Comparison of ENCODE assay signal across 9 cellular contexts in genomic region chr4:138910201-138910913, GRCh38.
A peak's percentile ranks its signal among the peaks of the same experiment; 100 is the strongest.
DNase-seq lines count a peak whose midpoint lies in the region; TF ChIP-seq lines count a peak whose summit lies in the region.
"Had no signal": no experiment of that assay in that cellular context is flagged by ENCODE, and none has a peak within 500 bp of the region (broad histone marks: within the 10 kb centered on the region; RNA-seq: fewer than 3 reads in every experiment).

No MANE protein-coding gene starts in this region.

- peak overlapping the region; percentile 82 for H3K27ac ChIP-seq in ectodermal cell (ENCODE audit: insufficient read depth, low read depth, low read length, poor library complexity, severe bottlenecking)

- H3K27ac Mint-ChIP-seq in osteocyte (ENCODE audit: unreplicated experiment): peak overlapping the region; percentile 82

- no peak for TF ChIP-seq CTCF in osteocyte (IDR thresholded peaks at IDR 0.05)

- WGBS in ectodermal cell, 2 experiments: 84% methylated on average over 6 of the region's 6 CpGs

- no peak overlapping the region for H3K4me3 Mint-ChIP-seq in osteocyte (ENCODE audit: unreplicated experiment)
- H3K4me3 Mint-ChIP-seq: central memory CD8-positive, alpha-beta T cell had no signal

- no peaks in the 10 kb centered on the region for H3K9me3 ChIP-seq in ectodermal cell (ENCODE audit: control insufficient read depth, low read length)

- no peaks in the 10 kb centered on the region for H3K27me3 Mint-ChIP-seq in osteocyte (ENCODE audit: unreplicated experiment)
- H3K27me3 Mint-ChIP-seq: central memory CD8-positive, alpha-beta T cell had no signal

- peaks cover 14% of the 10 kb centered on the region for H3K4me1 Mint-ChIP-seq in osteocyte (ENCODE audit: unreplicated experiment)
- H3K4me1 Mint-ChIP-seq: central memory CD8-positive, alpha-beta T cell had no signal

- DNase-seq in Daoy (ENCODE audit: low read depth): peak; percentile 32
- DNase-seq in NCI-H2227 treated with DMSO at 0.1 percent for 48 hours (lab: John Stamatoyannopoulos, UW): peak; percentile 77
- no peak for DNase-seq in osteocyte (ENCODE audit: extremely low spot score, unreplicated experiment)
- DNase-seq in OCI-M2 (lab: John Stamatoyannopoulos, UW; ENCODE audit: unreplicated experiment): no peak
- no peak for DNase-seq in NCI-H446 treated with DMSO at 0.1 percent for 48 hours (lab: John Stamatoyannopoulos, UW)
- DNase-seq in NOMO-1 treated with dmso at 0.1 percent for 144 hours (lab: John Stamatoyannopoulos, UW; ENCODE audit: unreplicated experiment): no peak
- no peak for DNase-seq in cortex of kidney (lab: John Stamatoyannopoulos, UW)

- H3K27me3 ChIP-seq in ectodermal cell (ENCODE audit: control insufficient read depth, insufficient read depth, low read length, poor library complexity, severe bottlenecking): no peaks in the 10 kb centered on the region

- H3K4me1 ChIP-seq in ectodermal cell (ENCODE audit: control insufficient read depth, insufficient read depth, low read length): peaks cover 15% of the 10 kb centered on the region

- no peaks in the 10 kb centered on the region for H3K36me3 Mint-ChIP-seq in osteocyte (ENCODE audit: unreplicated experiment)

- no peaks in the 10 kb centered on the region for H3K9me3 Mint-ChIP-seq in osteocyte (ENCODE audit: unreplicated experiment)
- H3K9me3 Mint-ChIP-seq: central memory CD8-positive, alpha-beta T cell had no signal

- no peak overlapping the region for H3K4me3 ChIP-seq in ectodermal cell (ENCODE audit: insufficient read depth, low read depth, low read length)

- no peaks in the 10 kb centered on the region for H3K36me3 ChIP-seq in ectodermal cell (ENCODE audit: control insufficient read depth, insufficient read depth, low read length)

Comparison
In these comparisons a context has a peak if more than half of its experiments do, and no peak if none do; other contexts are left out.
1. DNase-seq: peak in Daoy (single experiment) and NCI-H2227 treated with DMSO at 0.1 percent for 48 hours (single experiment); none in osteocyte (single experiment), OCI-M2 (single experiment), NCI-H446 treated with DMSO at 0.1 percent for 48 hours (single experiment), NOMO-1 treated with dmso at 0.1 percent for 144 hours (single experiment) and cortex of kidney (single experiment).